In the genomic region with DNA sequence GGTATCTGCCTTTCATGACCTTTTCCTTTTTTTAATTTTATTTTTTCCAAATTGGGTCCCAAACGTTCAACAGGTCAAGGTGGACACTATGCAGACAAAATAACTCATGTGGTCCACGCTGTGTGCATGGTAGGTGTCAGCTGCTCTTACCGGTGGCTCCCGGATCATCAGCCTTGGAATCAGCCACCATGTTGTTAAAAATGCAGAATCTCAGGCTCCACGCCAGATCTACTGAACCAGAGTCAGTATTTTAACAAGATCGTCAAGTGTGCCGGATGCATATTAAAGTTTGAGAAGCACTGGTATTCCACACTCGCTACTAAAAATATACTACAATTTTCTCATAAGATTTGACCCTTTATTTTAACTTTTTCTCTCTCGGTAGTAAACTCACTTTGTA, we compare ENCODE assay signal across 1 cellular context.
TF ChIP-seq lines count a peak whose summit lies in the region.

No MANE protein-coding gene starts in this region.

TF ChIP-seq in GM12878, 131 proteins besides CTCF, POLR2A, EP300 and RAD21 (continued from another document):
- TF ChIP-seq IRF3 (IDR thresholded peaks at IDR 0.05) (no peak), ZNF217 (IDR thresholded peaks at IDR 0.05) (no peak), TCF7 (IDR thresholded peaks at IDR 0.05; ENCODE audit: borderline replicate concordance) (no peak), SPI1 (IDR thresholded peaks at IDR 0.05; ENCODE audit: borderline replicate concordance, insufficient read depth, low read depth, low read length) (no peak), IRF4 (IDR thresholded peaks at IDR 0.05; ENCODE audit: low read depth, low read length) (no peak), BCL11A (IDR thresholded peaks at IDR 0.05; ENCODE audit: low read depth, low read length) (no peak), ZNF207 (IDR thresholded peaks at IDR 0.05; ENCODE audit: borderline replicate concordance) (no peak), HDAC2 (IDR thresholded peaks at IDR 0.05) (no peak), TCF3 (IDR thresholded peaks at IDR 0.05; ENCODE audit: borderline replicate concordance, insufficient read depth, low read depth, low read length) (no peak), SMAD5 (IDR thresholded peaks at IDR 0.05; ENCODE audit: low read depth) (no peak), PAX8 (IDR thresholded peaks at IDR 0.05) (no peak), CBFB (IDR thresholded peaks at IDR 0.05; ENCODE audit: low read depth) (no peak), PAX5 (IDR thresholded peaks at IDR 0.05; ENCODE audit: borderline replicate concordance, low read depth, low read length) (no peak), CEBPB (IDR thresholded peaks at IDR 0.05; ENCODE audit: borderline replicate concordance in 1 of 2, low read depth in 2 of 2, low read length in 2 of 2) (no peak), MAX (IDR thresholded peaks at IDR 0.05; ENCODE audit: low read depth, low read length) (no peak)
- TF ChIP-seq, protein P1, sequence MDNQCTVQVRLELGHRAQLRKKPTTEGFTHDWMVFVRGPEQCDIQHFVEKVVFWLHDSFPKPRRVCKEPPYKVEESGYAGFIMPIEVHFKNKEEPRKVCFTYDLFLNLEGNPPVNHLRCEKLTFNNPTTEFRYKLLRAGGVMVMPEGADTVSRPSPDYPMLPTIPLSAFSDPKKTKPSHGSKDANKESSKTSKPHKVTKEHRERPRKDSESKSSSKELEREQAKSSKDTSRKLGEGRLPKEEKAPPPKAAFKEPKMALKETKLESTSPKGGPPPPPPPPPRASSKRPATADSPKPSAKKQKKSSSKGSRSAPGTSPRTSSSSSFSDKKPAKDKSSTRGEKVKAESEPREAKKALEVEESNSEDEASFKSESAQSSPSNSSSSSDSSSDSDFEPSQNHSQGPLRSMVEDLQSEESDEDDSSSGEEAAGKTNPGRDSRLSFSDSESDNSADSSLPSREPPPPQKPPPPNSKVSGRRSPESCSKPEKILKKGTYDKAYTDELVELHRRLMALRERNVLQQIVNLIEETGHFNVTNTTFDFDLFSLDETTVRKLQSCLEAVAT (IDR thresholded peaks at IDR 0.05), result no peak
